29 cellular contexts compared by ENCODE assay signal in genomic region chr6:56607111-56607752, GRCh38.
"Had no signal": no experiment of that assay in that cellular context is flagged by ENCODE, and none has a peak within 500 bp of the region (broad histone marks: within the 10 kb centered on the region; RNA-seq: fewer than 3 reads in every experiment).

No MANE protein-coding gene starts in this region.

- ATAC-seq: activated CD8-positive, alpha-beta T cell treated with anti-CD3 and anti-CD28 coated beads for 36 hours; body of pancreas had no signal

- H3K27me3 ChIP-seq: adrenal gland, body of pancreas, brain microvascular endothelial cell, breast epithelium had no signal

- H3K4me3 Mint-ChIP-seq: activated B cell treated with CpG ODN at 0.5 μM for 24 hours; activated CD4-positive, alpha-beta memory T cell treated with anti-CD3 and anti-CD28 coated beads for 36 hours; activated CD4-positive, alpha-beta T cell treated with anti-CD3 and anti-CD28 coated beads, Interleukin-2, amount 10 ng/mL, durations not matched to agents 24 days and 14 days; activated CD8-positive, alpha-beta T cell treated with anti-CD3 and anti-CD28 coated beads for 36 hours; activated naive CD4-positive, alpha-beta T cell treated with anti-CD3 and anti-CD28 coated beads for 36 hours; activated naive CD8-positive, alpha-beta T cell treated with anti-CD3 and anti-CD28 coated beads for 36 hours; activated T-cell treated with anti-CD3 and anti-CD28 coated beads, Interleukin-2, amount 50 U/mL, for 24 hours; T-helper 1 cell treated with Interleukin-12 subunit alpha and Interleukin-12 subunit beta and Interleukin-4 antibody, amounts not matched to agents 30 μg/mL and 1 μg/mL, for 36 hours; T-helper 2 cell treated with Interferon-gamma antibody and Interleukin-4, amounts not matched to agents 5 μg/mL and 100 μg/mL, for 36 hours had no signal

- H3K4me1 Mint-ChIP-seq: activated B cell treated with CpG ODN at 0.5 μM for 24 hours; activated CD4-positive, alpha-beta T cell treated with anti-CD3 and anti-CD28 coated beads, Interleukin-2, amount 10 ng/mL, durations not matched to agents 24 days and 14 days; activated naive CD8-positive, alpha-beta T cell treated with anti-CD3 and anti-CD28 coated beads for 36 hours had no signal

- H3K27ac Mint-ChIP-seq: activated B cell treated with CpG ODN at 0.5 μM for 24 hours; activated CD4-positive, alpha-beta memory T cell treated with anti-CD3 and anti-CD28 coated beads for 36 hours; activated CD4-positive, alpha-beta T cell treated with anti-CD3 and anti-CD28 coated beads, Interleukin-2, amount 10 ng/mL, durations not matched to agents 24 days and 14 days; activated CD8-positive, alpha-beta T cell treated with anti-CD3 and anti-CD28 coated beads for 36 hours; activated naive CD4-positive, alpha-beta T cell treated with anti-CD3 and anti-CD28 coated beads for 36 hours; activated naive CD4-positive, alpha-beta T cell treated with anti-CD3 and anti-CD28 coated beads, Interleukin-2, amount 50 U/mL, for 72 hours; activated naive CD8-positive, alpha-beta T cell treated with anti-CD3 and anti-CD28 coated beads for 36 hours; activated T-cell treated with anti-CD3 and anti-CD28 coated beads, Interleukin-2, amount 50 U/mL, for 24 hours; T-helper 1 cell treated with Interleukin-12 subunit alpha and Interleukin-12 subunit beta and Interleukin-4 antibody, amounts not matched to agents 30 μg/mL and 1 μg/mL, for 36 hours; T-helper 2 cell treated with Interferon-gamma antibody and Interleukin-4, amounts not matched to agents 5 μg/mL and 100 μg/mL, for 36 hours had no signal

- DNase-seq: activated B cell treated with CpG ODN at 0.5 μM for 24 hours; activated CD4-positive, alpha-beta memory T cell treated with anti-CD3 and anti-CD28 coated beads for 36 hours; activated CD4-positive, alpha-beta T cell treated with anti-CD3 and anti-CD28 coated beads, Interleukin-2, amount 10 ng/mL, durations not matched to agents 24 days and 14 days; activated CD4-positive, alpha-beta T cell treated with anti-CD3 and anti-CD28 coated beads, Interleukin-2, amount 50 U/mL, for 1 hour; activated CD4-positive, alpha-beta T cell treated with anti-CD3 and anti-CD28 coated beads, Interleukin-2, amount 50 U/mL, for 4 hours; activated CD4-positive, CD25-positive, alpha-beta regulatory T cell treated with anti-CD3 and anti-CD28 coated beads, Interleukin-2, amount 50 U/mL, for 72 hours; activated CD8-positive, alpha-beta memory T cell treated with anti-CD3 and anti-CD28 coated beads, Interleukin-2, amount 50 U/mL, for 4 hours; activated CD8-positive, alpha-beta T cell treated with anti-CD3 and anti-CD28 coated beads for 36 hours; activated effector memory CD4-positive, alpha-beta T cell treated with anti-CD3 and anti-CD28 coated beads, Interleukin-2, amount 50 U/mL, for 16 hours; activated gamma-delta T cell treated with Interleukin-2 at 50 U/mL for 16 hours; activated naive CD4-positive, alpha-beta T cell; activated naive CD4-positive, alpha-beta T cell treated with anti-CD3 and anti-CD28 coated beads for 36 hours; activated naive CD4-positive, alpha-beta T cell treated with anti-CD3 and anti-CD28 coated beads, Interleukin-2, amount 50 U/mL, for 16 hours; activated naive CD8-positive, alpha-beta T cell treated with anti-CD3 and anti-CD28 coated beads for 36 hours; activated T-cell treated with anti-CD3 and anti-CD28 coated beads, Interleukin-2, amount 50 U/mL, for 24 hours; adrenal gland; amniotic stem cell; aorta; body of pancreas; brain microvascular endothelial cell; central memory CD4-positive, alpha-beta T cell; T-helper 1 cell; T-helper 2 cell; T-helper 9 cell had no signal

- H3K9me3 Mint-ChIP-seq: activated B cell treated with CpG ODN at 0.5 μM for 24 hours; activated CD4-positive, alpha-beta memory T cell treated with anti-CD3 and anti-CD28 coated beads for 36 hours; activated CD4-positive, alpha-beta T cell treated with anti-CD3 and anti-CD28 coated beads, Interleukin-2, amount 10 ng/mL, durations not matched to agents 24 days and 14 days; activated CD8-positive, alpha-beta T cell treated with anti-CD3 and anti-CD28 coated beads for 36 hours; activated naive CD4-positive, alpha-beta T cell treated with anti-CD3 and anti-CD28 coated beads for 36 hours; activated naive CD4-positive, alpha-beta T cell treated with anti-CD3 and anti-CD28 coated beads, Interleukin-2, amount 50 U/mL, for 72 hours; activated naive CD8-positive, alpha-beta T cell treated with anti-CD3 and anti-CD28 coated beads for 36 hours; activated T-cell treated with anti-CD3 and anti-CD28 coated beads, Interleukin-2, amount 50 U/mL, for 24 hours; T-helper 1 cell treated with Interleukin-12 subunit alpha and Interleukin-12 subunit beta and Interleukin-4 antibody, amounts not matched to agents 30 μg/mL and 1 μg/mL, for 36 hours; T-helper 2 cell treated with Interferon-gamma antibody and Interleukin-4, amounts not matched to agents 5 μg/mL and 100 μg/mL, for 36 hours had no signal

- H3K36me3 Mint-ChIP-seq: activated CD4-positive, alpha-beta memory T cell treated with anti-CD3 and anti-CD28 coated beads for 36 hours; activated naive CD4-positive, alpha-beta T cell treated with anti-CD3 and anti-CD28 coated beads, Interleukin-2, amount 50 U/mL, for 72 hours; activated naive CD8-positive, alpha-beta T cell treated with anti-CD3 and anti-CD28 coated beads for 36 hours had no signal

- H3K9me3 ChIP-seq: adrenal gland, body of pancreas, breast epithelium had no signal

- H3K27ac ChIP-seq: adrenal gland, body of pancreas, brain microvascular endothelial cell, breast epithelium, VCaP had no signal
